Comparison of ENCODE assay signal across 8 cellular contexts in genomic region chr11:102451693-102452460, GRCh38. TPM values are rescaled to one million over a fixed set of nuclear protein-coding genes. Genes with fewer than 3 reads are reported as not detected.
DNase-seq lines count a peak whose midpoint lies in the region; ATAC-seq and TF ChIP-seq lines count a peak whose summit lies in the region.

No MANE protein-coding gene starts in this region.

- DNase-seq in Karpas-422 = peak; percentile 98
- DNase-seq in activated naive CD8-positive, alpha-beta T cell treated with anti-CD3 and anti-CD28 coated beads, Interleukin-2, amount 50 U/mL, for 24 hours = peak; percentile 77
- DNase-seq in right cardiac atrium = peak; percentile 60 to 90 (median 87)
- DNase-seq in renal cortical epithelial cell (ENCODE audit: low read depth) = peak; percentile 88
- no peak for DNase-seq in NCI-H1694 (lab: John Stamatoyannopoulos, UW)

- H3K9me3 ChIP-seq in ES-I3 (ENCODE audit: control insufficient read depth, insufficient read depth, low read length) = no peaks in the 10 kb centered on the region
- H3K9me3 ChIP-seq in Karpas-422 (ENCODE audit: low read length) = no peaks in the 10 kb centered on the region
- H3K9me3 ChIP-seq in right cardiac atrium (ENCODE audit: control insufficient read depth, low read length) = no peaks in the 10 kb centered on the region

- H3K4me1 ChIP-seq in ES-I3 (ENCODE audit: insufficient read depth, low read length) (peaks cover 27% of the 10 kb centered on the region), Karpas-422 (ENCODE audit: low read length) (peaks cover 77% of the 10 kb centered on the region), right cardiac atrium (ENCODE audit: control insufficient read depth, insufficient read depth, low read length) (no peaks in the 10 kb centered on the region)

- ATAC-seq in GM21786 (IDR thresholded peaks at IDR 0.05; ENCODE audit: unreplicated experiment) (peak; percentile 62), SK-N-SH treated with all-trans-retinoic acid at 6 μM for 48 hours (peak; percentile 70), right cardiac atrium (peak; percentile 81 to 84)
- peak; percentile 57 for ATAC-seq in activated naive CD8-positive, alpha-beta T cell treated with anti-CD3 and anti-CD28 coated beads, Interleukin-2, amount 50 U/mL, for 24 hours

- H3K27ac Mint-ChIP-seq in activated naive CD8-positive, alpha-beta T cell treated with anti-CD3 and anti-CD28 coated beads, Interleukin-2, amount 50 U/mL, for 24 hours = peak overlapping the region; percentile 94

- no peaks in the 10 kb centered on the region for H3K9me3 Mint-ChIP-seq in activated naive CD8-positive, alpha-beta T cell treated with anti-CD3 and anti-CD28 coated beads, Interleukin-2, amount 50 U/mL, for 24 hours

- peaks cover 80% of the 10 kb centered on the region for H3K4me1 Mint-ChIP-seq in activated naive CD8-positive, alpha-beta T cell treated with anti-CD3 and anti-CD28 coated beads, Interleukin-2, amount 50 U/mL, for 24 hours

- under 1% methylated on average over 55 of the region's 55 CpGs for WGBS in right cardiac atrium

- H3K27me3 Mint-ChIP-seq in activated naive CD8-positive, alpha-beta T cell treated with anti-CD3 and anti-CD28 coated beads, Interleukin-2, amount 50 U/mL, for 24 hours = no peaks in the 10 kb centered on the region

- H3K9ac ChIP-seq in ES-I3 (ENCODE audit: low read depth, low read length) (peak overlapping the region; percentile 84), Karpas-422 (ENCODE audit: low read length) (peak overlapping the region; percentile 89)

- H3K36me3 ChIP-seq in ES-I3 (ENCODE audit: insufficient read depth, low read length) = no peaks in the 10 kb centered on the region
- H3K36me3 ChIP-seq in Karpas-422 (ENCODE audit: insufficient read depth, low read length) = peaks cover 29% of the 10 kb centered on the region

- peaks cover 40% of the 10 kb centered on the region for H4K20me1 ChIP-seq in Karpas-422 (ENCODE audit: insufficient read depth, low read depth, low read length)

- H3K4me3 Mint-ChIP-seq in activated naive CD8-positive, alpha-beta T cell treated with anti-CD3 and anti-CD28 coated beads, Interleukin-2, amount 50 U/mL, for 24 hours = peak overlapping the region; percentile 86

- H3K4me3 ChIP-seq in Karpas-422 (ENCODE audit: low read length) = peak overlapping the region; percentile 85
- H3K4me3 ChIP-seq in right cardiac atrium (ENCODE audit: low read length) = peak overlapping the region; percentile 63

- no peaks in the 10 kb centered on the region for H3K9me2 ChIP-seq in Karpas-422 (replicated peaks; ENCODE audit: insufficient read depth, low read length)

- H3K79me2 ChIP-seq in Karpas-422 (ENCODE audit: low read length) = peaks cover 56% of the 10 kb centered on the region

- peak overlapping the region; percentile 81 for H3K4me2 ChIP-seq in Karpas-422 (ENCODE audit: low read depth, low read length, poor library complexity, severe bottlenecking)

- intact Hi-C loops in right cardiac atrium (cut with DNase I) = loop anchor here in 1 of 4 donors (10.0 kb wide), 1 partner anchor 67 kb away; no protein-coding TSS in a partner anchor

- H3K36me3 Mint-ChIP-seq in activated naive CD8-positive, alpha-beta T cell treated with anti-CD3 and anti-CD28 coated beads, Interleukin-2, amount 50 U/mL, for 24 hours (ENCODE audit: low read depth) = peaks cover 31% of the 10 kb centered on the region

- H3K27me3 ChIP-seq in Karpas-422 (ENCODE audit: low read length) (0 out of 2 replicates have a peak, but pooled peaks cover 3% of the 10 kb centered on the region), right cardiac atrium (ENCODE audit: control insufficient read depth, insufficient read depth) (no peaks in the 10 kb centered on the region)

- H3K27ac ChIP-seq in Karpas-422 (ENCODE audit: low read length) (peak overlapping the region; percentile 64), right cardiac atrium (ENCODE audit: low read length) (peak overlapping the region; percentile 74)

- H2AFZ ChIP-seq in Karpas-422 (ENCODE audit: low read length) = peak overlapping the region; percentile 32

TF ChIP-seq in SK-N-SH treated with all-trans-retinoic acid at 6 μM for 48 hours, 23 proteins besides CTCF, POLR2A, EP300 and RAD21:
- TF ChIP-seq ESRRG (CRISPR knock-in tag; IDR thresholded peaks at IDR 0.05) (no peak), PATZ1 (CRISPR knock-in tag; IDR thresholded peaks at IDR 0.05; ENCODE audit: borderline replicate concordance) (no peak), SNAI2 (CRISPR knock-in tag; IDR thresholded peaks at IDR 0.05) (no peak), PPARA (CRISPR knock-in tag; IDR thresholded peaks at IDR 0.05; ENCODE audit: borderline replicate concordance) (no peak), ZNF8 (CRISPR knock-in tag; IDR thresholded peaks at IDR 0.05) (no peak), TSHZ2 (CRISPR knock-in tag; IDR thresholded peaks at IDR 0.05) (no peak), ISL1 (CRISPR knock-in tag; IDR thresholded peaks at IDR 0.05) (no peak), RARB (CRISPR knock-in tag; IDR thresholded peaks at IDR 0.05) (no peak), TOX (CRISPR knock-in tag; IDR thresholded peaks at IDR 0.05; ENCODE audit: borderline replicate concordance) (no peak), ZFP30 (CRISPR knock-in tag; IDR thresholded peaks at IDR 0.05) (no peak), ZFP3 (CRISPR knock-in tag; IDR thresholded peaks at IDR 0.05) (no peak)
- TF ChIP-seq, protein P1, sequence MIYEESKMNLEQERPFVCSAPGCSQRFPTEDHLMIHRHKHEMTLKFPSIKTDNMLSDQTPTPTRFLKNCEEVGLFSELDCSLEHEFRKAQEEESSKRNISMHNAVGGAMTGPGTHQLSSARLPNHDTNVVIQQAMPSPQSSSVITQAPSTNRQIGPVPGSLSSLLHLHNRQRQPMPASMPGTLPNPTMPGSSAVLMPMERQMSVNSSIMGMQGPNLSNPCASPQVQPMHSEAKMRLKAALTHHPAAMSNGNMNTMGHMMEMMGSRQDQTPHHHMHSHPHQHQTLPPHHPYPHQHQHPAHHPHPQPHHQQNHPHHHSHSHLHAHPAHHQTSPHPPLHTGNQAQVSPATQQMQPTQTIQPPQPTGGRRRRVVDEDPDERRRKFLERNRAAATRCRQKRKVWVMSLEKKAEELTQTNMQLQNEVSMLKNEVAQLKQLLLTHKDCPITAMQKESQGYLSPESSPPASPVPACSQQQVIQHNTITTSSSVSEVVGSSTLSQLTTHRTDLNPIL (CRISPR knock-in tag; IDR thresholded peaks at IDR 0.05; ENCODE audit: low read depth) = no peak
- TF ChIP-seq, protein P2, sequence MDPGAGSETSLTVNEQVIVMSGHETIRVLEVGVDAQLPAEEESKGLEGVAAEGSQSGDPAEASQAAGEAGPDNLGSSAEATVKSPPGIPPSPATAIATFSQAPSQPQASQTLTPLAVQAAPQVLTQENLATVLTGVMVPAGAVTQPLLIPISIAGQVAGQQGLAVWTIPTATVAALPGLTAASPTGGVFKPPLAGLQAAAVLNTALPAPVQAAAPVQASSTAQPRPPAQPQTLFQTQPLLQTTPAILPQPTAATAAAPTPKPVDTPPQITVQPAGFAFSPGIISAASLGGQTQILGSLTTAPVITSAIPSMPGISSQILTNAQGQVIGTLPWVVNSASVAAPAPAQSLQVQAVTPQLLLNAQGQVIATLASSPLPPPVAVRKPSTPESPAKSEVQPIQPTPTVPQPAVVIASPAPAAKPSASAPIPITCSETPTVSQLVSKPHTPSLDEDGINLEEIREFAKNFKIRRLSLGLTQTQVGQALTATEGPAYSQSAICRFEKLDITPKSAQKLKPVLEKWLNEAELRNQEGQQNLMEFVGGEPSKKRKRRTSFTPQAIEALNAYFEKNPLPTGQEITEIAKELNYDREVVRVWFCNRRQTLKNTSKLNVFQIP (CRISPR knock-in tag; IDR thresholded peaks at IDR 0.05; ENCODE audit: borderline replicate concordance, low read depth) = no peak

RNA-seq across cellular contexts. Expression of gene TMEM123, which starts 0.7 kb away (rescaled TPM):
- 273 and 796 TPM in 2 replicates for total RNA-seq in Karpas-422 (2014; rRNA removed; shearing (Covaris generic); ENCODE audit: low replicate concordance)
- total RNA-seq in right cardiac atrium (100 to 1,000 TPM; 101 to 106 (median 101) TPM), renal cortical epithelial cell (245 and 332 TPM in 2 replicates)
- polyA plus RNA-seq in right cardiac atrium = 52.4 TPM
